In genomic region chr10:71635867-71636266, GRCh38 we compare ENCODE assay signal across 1 cellular context.
TF ChIP-seq lines count a peak whose summit lies in the region.

No MANE protein-coding gene starts in this region.

TF ChIP-seq in K562, 482 proteins besides CTCF, POLR2A, EP300 and RAD21 (continued from another document):
- 0 out of 2 replicates have a peak, but pooled peaks have one; percentile 18 for TF ChIP-seq OTX1 (CRISPR knock-in tag; IDR thresholded peaks at IDR 0.05)
- no peak for TF ChIP-seq MEIS2 (IDR thresholded peaks at IDR 0.05; ENCODE audit: partially characterized antibody)
- no peak for TF ChIP-seq E4F1 (CRISPR knock-in tag; IDR thresholded peaks at IDR 0.05; ENCODE audit: borderline replicate concordance)
- no peak for TF ChIP-seq PRDM10 (IDR thresholded peaks at IDR 0.05; ENCODE audit: partially characterized antibody)
- no peak for TF ChIP-seq ESRRA (IDR thresholded peaks at IDR 0.05; ENCODE audit: borderline replicate concordance, low read depth)
- 0 out of 2 replicates have a peak, but pooled peaks have one; percentile 7 for TF ChIP-seq MIER1 (IDR thresholded peaks at IDR 0.05; ENCODE audit: low read depth)
- TF ChIP-seq GATAD2A (IDR thresholded peaks at IDR 0.05) = no peak
- 0 out of 2 replicates have a peak, but pooled peaks have one; percentile 6 for TF ChIP-seq ZNF407 (IDR thresholded peaks at IDR 0.05; ENCODE audit: low read depth)
- peak in 1 of 2 experiments; percentile 39; a peak in 1 of 4 replicates for TF ChIP-seq FOXK2 (conservative IDR thresholded peaks at IDR 0.05 in 1 of 2, IDR thresholded peaks at IDR 0.05 in 1 of 2; ENCODE audit: low read depth in 2 of 2)
- peak; percentile 82; the same call in 1 of the 2 replicates for TF ChIP-seq ZBTB26 (CRISPR knock-in tag; IDR thresholded peaks at IDR 0.05)
- no peak for TF ChIP-seq SP2 (IDR thresholded peaks at IDR 0.05; ENCODE audit: extremely low read depth, low read depth, low read length, poor library complexity, severe bottlenecking)
